ENCODE assay signal across 8 cellular contexts in genomic region chr15:41790756-41791546, GRCh38. TPM values are rescaled to one million over a fixed set of nuclear protein-coding genes. Genes with fewer than 3 reads are reported as not detected.
DNase-seq lines count a peak whose midpoint lies in the region; ATAC-seq and TF ChIP-seq lines count a peak whose summit lies in the region.

No MANE protein-coding gene starts in this region.

- H3K4me1 ChIP-seq in ascending aorta (peaks cover 11 to 35% of the 10 kb centered on the region in 2 donors), uterus (peaks cover 8 to 12% of the 10 kb centered on the region in 2 donors)

- peak overlapping the region; percentile 54 to 87 for H3K27ac Mint-ChIP-seq in activated naive CD4-positive, alpha-beta T cell treated with anti-CD3 and anti-CD28 coated beads, Interleukin-2, amount 50 U/mL, for 72 hours

- no peaks in the 10 kb centered on the region for H3K36me3 ChIP-seq in ascending aorta
- no peaks in the 10 kb centered on the region for H3K36me3 ChIP-seq in uterus

- no peak for TF ChIP-seq POLR2A in uterus (IDR thresholded peaks at IDR 0.05)

- H3K27me3 ChIP-seq in ascending aorta = no peaks in the 10 kb centered on the region
- no peaks in the 10 kb centered on the region for H3K27me3 ChIP-seq in uterus

- TF ChIP-seq CTCF in ascending aorta (IDR thresholded peaks at IDR 0.05) = no peak
- no peak for TF ChIP-seq CTCF in uterus (IDR thresholded peaks at IDR 0.05)
- no peak for TF ChIP-seq CTCF in GM20000 (IDR thresholded peaks at IDR 0.05; ENCODE audit: extremely low read depth, missing control alignments)

- intact Hi-C loops in ascending aorta (cut with DNase I) (loop anchor here (1.0 kb wide), 1 partner anchor 17 kb away; the partner anchor contains the start of gene MAPKBP1), uterus (cut with DNase I; ENCODE audit: low total_unique reads) (no loop called here)

- peak; percentile 29 to 34 for ATAC-seq in activated naive CD4-positive, alpha-beta T cell treated with anti-CD3 and anti-CD28 coated beads, Interleukin-2, amount 50 U/mL, for 72 hours
- no peak for ATAC-seq in GM19455 (IDR thresholded peaks at IDR 0.05; ENCODE audit: unreplicated experiment)

- H3K27ac ChIP-seq in ascending aorta (peak overlapping the region; percentile 66 to 73), uterus (peak overlapping the region; percentile 35 to 53)

- no peaks in the 10 kb centered on the region for H3K36me3 Mint-ChIP-seq in activated naive CD4-positive, alpha-beta T cell treated with anti-CD3 and anti-CD28 coated beads, Interleukin-2, amount 50 U/mL, for 72 hours

- H3K9me3 ChIP-seq in ascending aorta = no peaks in the 10 kb centered on the region
- H3K9me3 ChIP-seq in uterus = no peaks in the 10 kb centered on the region

- no peak overlapping the region for H3K4me3 ChIP-seq in ascending aorta
- H3K4me3 ChIP-seq in uterus = no peak overlapping the region

- no peak for DNase-seq in activated naive CD4-positive, alpha-beta T cell treated with anti-CD3 and anti-CD28 coated beads, Interleukin-2, amount 50 U/mL, for 72 hours (ENCODE audit: low spot score in 2 of 2)
- DNase-seq in activated naive CD4-positive, alpha-beta T cell treated with Interleukin-2 at 50 U/mL for 16 hours = no peak
- DNase-seq in ascending aorta (ENCODE audit: low spot score in 2 of 2) = peak in 1 of 2 donors; percentile 69
- peak; percentile 73 for DNase-seq in kidney glomerular epithelial cell (lab: John Stamatoyannopoulos, UW)
- peak in 1 of 2 donors; percentile 36 for DNase-seq in uterus
- no peak for DNase-seq in GM20000 (ENCODE audit: low spot score)
- no peak for DNase-seq in NCI-H82 (lab: John Stamatoyannopoulos, UW)

- no peaks in the 10 kb centered on the region for H3K9me3 Mint-ChIP-seq in activated naive CD4-positive, alpha-beta T cell treated with anti-CD3 and anti-CD28 coated beads, Interleukin-2, amount 50 U/mL, for 72 hours

RNA-seq across cellular contexts. Expression of gene MAPKBP1, which starts 16.7 kb away (rescaled TPM):
- total RNA-seq in activated naive CD4-positive, alpha-beta T cell treated with anti-CD3 and anti-CD28 coated beads, Interleukin-2, amount 50 U/mL, for 72 hours = 10 to 100 TPM; 31.0 to 31.3 TPM
- total RNA-seq in ascending aorta (27.6 TPM), uterus (10 to 100 TPM in 3 of 4 donors, 1 to 10 TPM in 1; 5.9 to 56.2 (median 23.5) TPM)

RNA-seq across cellular contexts. Expression of gene JMJD7, which starts 36.9 kb away (rescaled TPM):
- total RNA-seq in activated naive CD4-positive, alpha-beta T cell treated with anti-CD3 and anti-CD28 coated beads, Interleukin-2, amount 50 U/mL, for 72 hours = 10 to 100 TPM; 13.5 to 17.7 TPM
- 16.4 TPM for total RNA-seq in ascending aorta
- total RNA-seq in uterus = 10 to 100 TPM in 2 of 4 donors, 1 to 10 TPM in 1, under 1 TPM in 1; 0.59 to 27.2 (median 9.8) TPM

RNA-seq across cellular contexts. Expression of gene PLA2G4B, which starts 47.7 kb away (rescaled TPM):
- total RNA-seq in activated naive CD4-positive, alpha-beta T cell treated with anti-CD3 and anti-CD28 coated beads, Interleukin-2, amount 50 U/mL, for 72 hours = 1 to 10 TPM; 8.3 to 9.4 TPM
- 13.9 TPM for total RNA-seq in ascending aorta
- 10 to 100 TPM in 1 of 4 donors, 1 to 10 TPM in 3; 3.5 to 91.2 (median 7.1) TPM for total RNA-seq in uterus
